In the genomic region with DNA sequence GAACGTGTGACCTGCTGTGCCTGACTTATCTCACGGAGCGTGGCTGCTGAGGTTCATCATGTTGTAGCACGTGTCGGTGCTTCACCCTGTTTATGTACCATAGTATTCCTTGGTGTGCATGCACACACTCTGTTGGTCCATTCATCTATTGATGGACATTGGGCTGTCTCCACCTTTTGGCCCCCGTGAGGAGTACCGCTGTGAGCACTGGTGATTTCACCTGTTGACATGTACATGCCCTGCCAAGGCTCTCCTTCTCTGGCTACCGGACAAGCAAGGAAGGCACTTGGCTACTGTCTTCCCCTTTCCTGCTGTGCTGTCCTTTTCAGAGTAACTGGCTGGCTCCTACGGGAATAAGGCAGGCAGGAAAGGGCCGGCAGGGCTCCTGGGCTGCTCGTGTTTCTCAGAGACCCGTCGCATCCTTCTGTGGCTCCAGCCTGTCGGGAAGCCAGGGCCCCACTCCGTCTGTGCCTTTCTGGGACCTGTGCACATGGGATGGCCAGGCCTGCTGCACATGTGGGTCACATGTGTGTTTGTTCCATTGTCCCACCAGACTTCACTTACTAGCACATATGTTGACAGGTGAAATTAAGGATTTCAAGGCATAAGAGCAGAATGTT, we compare ENCODE assay signal across 18 cellular contexts. TPM values are rescaled to one million over a fixed set of nuclear protein-coding genes. Genes with fewer than 3 reads are reported as not detected.
DNase-seq lines count a peak whose midpoint lies in the region; ATAC-seq, FAIRE-seq and TF ChIP-seq lines count a peak whose summit lies in the region.
"Had no signal": no experiment of that assay in that cellular context is flagged by ENCODE, and none has a peak within 500 bp of the region (broad histone marks: within the 10 kb centered on the region; RNA-seq: fewer than 3 reads in every experiment).

No MANE protein-coding gene starts in this region.

- H3K9ac ChIP-seq in IMR-90 (ENCODE audit: low read depth, low read length) (no peak overlapping the region), neural progenitor cell (no peak overlapping the region)
- H3K9ac ChIP-seq: BLaER1 treated with 17β-estradiol and CSF1 and Interleukin-3, amounts not matched to agents 10 nM and 100 nM had no signal

- no peak overlapping the region for H2BK20ac ChIP-seq in IMR-90 (ENCODE audit: low read depth, low read length)

- no peak overlapping the region for H3K4ac ChIP-seq in IMR-90 (ENCODE audit: low read depth, low read length)

- peak; percentile 35 for DNase-seq in CD14-positive monocyte (ENCODE audit: low spot score)
- no peak for DNase-seq in IMR-90
- DNase-seq in bronchial epithelial cell (ENCODE audit: low read depth), result peak; percentile 8
- DNase-seq in neural progenitor cell (ENCODE audit: low spot score), result no peak
- no peak for DNase-seq in epidermal melanocyte (ENCODE audit: insufficient read length, low spot score)
- no peak for DNase-seq in activated CD8-positive, alpha-beta T cell treated with anti-CD3 and anti-CD28 coated beads, Interleukin-2, amount 10 ng/mL, durations not matched to agents 7 days and 5 days
- no peak for DNase-seq in natural killer cell treated with Interleukin-12 subunit alpha and Interleukin-12 subunit beta and Interleukin-15 and Interleukin-18, amount 100 ng/mL, for 72 hours (ENCODE audit: low spot score)
- DNase-seq: DMS 273 treated with DMSO at 0.1 percent for 48 hours, KBM-7, NCI-H1436 treated with DMSO at 0.1 percent for 48 hours, NCI-H2081, NCI-H510A had no signal

- dilution Hi-C loops in IMR-90 (cut with HindIII; ENCODE audit: low sequenced_read_pairs, unreplicated experiment), result no loop called here

- H3K27me3 Mint-ChIP-seq in CD14-positive monocyte (ENCODE audit: low read depth in 3 of 3), result peaks cover 2 to 6% (median 2%) of the 10 kb centered on the region in 3 donors
- peaks cover 6% of the 10 kb centered on the region for H3K27me3 Mint-ChIP-seq in neural progenitor cell (ENCODE audit: insufficient read depth, low read depth)
- no peaks in the 10 kb centered on the region for H3K27me3 Mint-ChIP-seq in activated CD8-positive, alpha-beta T cell treated with anti-CD3 and anti-CD28 coated beads, Interleukin-2, amount 10 ng/mL, durations not matched to agents 7 days and 5 days (ENCODE audit: low read depth)
- H3K27me3 Mint-ChIP-seq in natural killer cell treated with Interleukin-12 subunit alpha and Interleukin-12 subunit beta and Interleukin-15 and Interleukin-18, amount 100 ng/mL, for 72 hours, result no peaks in the 10 kb centered on the region

- H2AK9ac ChIP-seq in IMR-90 (replicated peaks; ENCODE audit: low read depth, low read length, poor library complexity), result peak overlapping the region; percentile 28

- 70% methylated on average over 9 of the region's 15 CpGs; no CpG with 5 or more reads in 1 of the 2 experiments for WGBS in IMR-90 (ENCODE audit: extremely low coverage in 2 of 2, insufficient read length in 1 of 2), 2 experiments

- H3K4me1 Mint-ChIP-seq in CD14-positive monocyte, result no peaks in the 10 kb centered on the region
- H3K4me1 Mint-ChIP-seq in neural progenitor cell, result peaks cover 6% of the 10 kb centered on the region
- no peaks in the 10 kb centered on the region for H3K4me1 Mint-ChIP-seq in activated CD8-positive, alpha-beta T cell treated with anti-CD3 and anti-CD28 coated beads, Interleukin-2, amount 10 ng/mL, durations not matched to agents 7 days and 5 days (ENCODE audit: low read depth)
- peaks cover 0 to 2% of the 10 kb centered on the region in 2 donors for H3K4me1 Mint-ChIP-seq in natural killer cell treated with Interleukin-12 subunit alpha and Interleukin-12 subunit beta and Interleukin-15 and Interleukin-18, amount 100 ng/mL, for 72 hours (ENCODE audit: low read depth in 2 of 2)

- no peak overlapping the region for H3K56ac ChIP-seq in IMR-90 (ENCODE audit: extremely low read depth, insufficient read depth, low read length)

- no peaks in the 10 kb centered on the region for H3K36me3 Mint-ChIP-seq in CD14-positive monocyte
- H3K36me3 Mint-ChIP-seq in neural progenitor cell, result no peaks in the 10 kb centered on the region
- H3K36me3 Mint-ChIP-seq in activated CD8-positive, alpha-beta T cell treated with anti-CD3 and anti-CD28 coated beads, Interleukin-2, amount 10 ng/mL, durations not matched to agents 7 days and 5 days (ENCODE audit: low read depth), result no peaks in the 10 kb centered on the region
- H3K36me3 Mint-ChIP-seq in natural killer cell treated with Interleukin-12 subunit alpha and Interleukin-12 subunit beta and Interleukin-15 and Interleukin-18, amount 100 ng/mL, for 72 hours, result no peaks in the 10 kb centered on the region

- H3K79me2 ChIP-seq in neural progenitor cell (ENCODE audit: low read depth), result no peaks in the 10 kb centered on the region

- intact Hi-C loops in CD14-positive monocyte (cut with micrococcal nuclease) (no loop called here), IMR-90 (cut with micrococcal nuclease) (no loop called here)

- CTCF ChIA-PET in IMR-90 (lab: Yijun Ruan, JAX), result no interaction called here
- CTCF ChIA-PET in activated CD8-positive, alpha-beta T cell treated with anti-CD3 and anti-CD28 coated beads, Interleukin-2, amount 10 ng/mL, durations not matched to agents 7 days and 5 days (lab: Charles Lee), result no interaction called here

- TF ChIP-seq POLR2A in IMR-90 (IDR thresholded peaks at IDR 0.05; ENCODE audit: low read depth, low read length), result no peak

- H3K36me3 ChIP-seq in IMR-90 (ENCODE audit: control insufficient read depth, insufficient read depth, low read length) (no peaks in the 10 kb centered on the region), bronchial epithelial cell (ENCODE audit: control insufficient read depth, insufficient read depth, low read length) (no peaks in the 10 kb centered on the region), neural progenitor cell (no peaks in the 10 kb centered on the region)
- H3K36me3 ChIP-seq: BLaER1 treated with 17β-estradiol and CSF1 and Interleukin-3, amounts not matched to agents 10 nM and 100 nM had no signal

- no peak overlapping the region for H4K5ac ChIP-seq in IMR-90 (ENCODE audit: low read depth, low read length)

- H3K79me1 ChIP-seq in IMR-90 (ENCODE audit: low read depth in 1 of 2, low read length in 2 of 2), result no peaks in the 10 kb centered on the region

- TF ChIP-seq RAD21 in IMR-90 (IDR thresholded peaks at IDR 0.05; ENCODE audit: low read length), result no peak

- H3K18ac ChIP-seq in IMR-90 (ENCODE audit: low read depth, low read length), result no peak overlapping the region

- H3K9me3 ChIP-seq in IMR-90 (ENCODE audit: control insufficient read depth, insufficient read depth, low read length), result no peaks in the 10 kb centered on the region
- no peaks in the 10 kb centered on the region for H3K9me3 ChIP-seq in neural progenitor cell (ENCODE audit: low read depth)
- H3K9me3 ChIP-seq: BLaER1 treated with 17β-estradiol and CSF1 and Interleukin-3, amounts not matched to agents 10 nM and 100 nM had no signal

- no peak overlapping the region for H3K23ac ChIP-seq in IMR-90 (ENCODE audit: low read depth, low read length)

- peaks cover 19% of the 10 kb centered on the region for H3K27me3 ChIP-seq in IMR-90 (ENCODE audit: control insufficient read depth, insufficient read depth, low read length)
- peaks cover 1% of the 10 kb centered on the region for H3K27me3 ChIP-seq in bronchial epithelial cell (ENCODE audit: control insufficient read depth, insufficient read depth, low read length)
- H3K27me3 ChIP-seq in neural progenitor cell, result no peaks in the 10 kb centered on the region
- H3K27me3 ChIP-seq: BLaER1 treated with 17β-estradiol and CSF1 and Interleukin-3, amounts not matched to agents 10 nM and 100 nM had no signal

- H3K9me1 ChIP-seq in IMR-90 (ENCODE audit: insufficient read depth, low read length), result no peaks in the 10 kb centered on the region; the same call in 1 of the 2 replicates

- POLR2A ChIA-PET in IMR-90 (lab: Charles Lee; ENCODE audit: unreplicated experiment), result no interaction called here
- POLR2A ChIA-PET in activated CD8-positive, alpha-beta T cell treated with anti-CD3 and anti-CD28 coated beads, Interleukin-2, amount 10 ng/mL, durations not matched to agents 7 days and 5 days (lab: Charles Lee), result no interaction called here

- H4K20me1 ChIP-seq in IMR-90 (ENCODE audit: insufficient read depth, low read length), result no peaks in the 10 kb centered on the region
- H4K20me1 ChIP-seq in neural progenitor cell (ENCODE audit: low read depth), result no peaks in the 10 kb centered on the region
- H4K20me1 ChIP-seq: BLaER1 treated with 17β-estradiol and CSF1 and Interleukin-3, amounts not matched to agents 10 nM and 100 nM had no signal

- TF ChIP-seq CTCF in CD14-positive monocyte (IDR thresholded peaks at IDR 0.05), result no peak
- TF ChIP-seq CTCF in IMR-90 (conservative IDR thresholded peaks at IDR 0.05; ENCODE audit: low read depth, low read length), result no peak
- TF ChIP-seq CTCF in bronchial epithelial cell (IDR thresholded peaks at IDR 0.05; ENCODE audit: insufficient read depth, low read length, severe bottlenecking), result no peak
- no peak for TF ChIP-seq CTCF in neural progenitor cell (IDR thresholded peaks at IDR 0.05)

- in situ Hi-C loops in IMR-90 (cut with MboI; ENCODE audit: low sequenced_read_pairs), result no loop called here

- peak overlapping the region; percentile 21 for H2AFZ ChIP-seq in IMR-90 (replicated peaks; ENCODE audit: low read length, poor library complexity)
- no peak overlapping the region for H2AFZ ChIP-seq in neural progenitor cell (replicated peaks)

- H3K27ac Mint-ChIP-seq in CD14-positive monocyte (peak overlapping the region in 1 of 7 donors; percentile 58), neural progenitor cell (peak overlapping the region; percentile 59)
- H3K27ac Mint-ChIP-seq in activated CD8-positive, alpha-beta T cell treated with anti-CD3 and anti-CD28 coated beads, Interleukin-2, amount 10 ng/mL, durations not matched to agents 7 days and 5 days, result no peak overlapping the region
- peak overlapping the region in 1 of 2 donors; percentile 31 for H3K27ac Mint-ChIP-seq in natural killer cell treated with Interleukin-12 subunit alpha and Interleukin-12 subunit beta and Interleukin-15 and Interleukin-18, amount 100 ng/mL, for 72 hours

- H3K14ac ChIP-seq in IMR-90 (replicated peaks; ENCODE audit: low read depth, low read length), result no peak overlapping the region

- H2AK5ac ChIP-seq in IMR-90 (ENCODE audit: low read depth, low read length), result no peak overlapping the region

- H2BK15ac ChIP-seq in IMR-90 (ENCODE audit: low read depth, low read length), result no peak overlapping the region

- no peak overlapping the region for H4K91ac ChIP-seq in IMR-90 (ENCODE audit: insufficient read depth, low read depth, low read length)

- no peaks in the 10 kb centered on the region for H3F3A ChIP-seq in neural progenitor cell (ENCODE audit: low read depth)

- FAIRE-seq in bronchial epithelial cell (lab: Jason Lieb, UNC), result no peak
- FAIRE-seq: A204.1 had no signal

- no peaks in the 10 kb centered on the region for H3K4me1 ChIP-seq in IMR-90 (ENCODE audit: control insufficient read depth, insufficient read depth, low read length)
- peaks cover under 1% of the 10 kb centered on the region for H3K4me1 ChIP-seq in neural progenitor cell

- H3K4me3 Mint-ChIP-seq in CD14-positive monocyte, result no peak overlapping the region
- H3K4me3 Mint-ChIP-seq in neural progenitor cell, result no peak overlapping the region
- H3K4me3 Mint-ChIP-seq in activated CD8-positive, alpha-beta T cell treated with anti-CD3 and anti-CD28 coated beads, Interleukin-2, amount 10 ng/mL, durations not matched to agents 7 days and 5 days, result no peak overlapping the region
- no peak overlapping the region for H3K4me3 Mint-ChIP-seq in natural killer cell treated with Interleukin-12 subunit alpha and Interleukin-12 subunit beta and Interleukin-15 and Interleukin-18, amount 100 ng/mL, for 72 hours

- BruUV-seq in IMR-90 (replicated peaks; lab: Mats Ljungman, UMichigan), result no TSS peak

- H3K9me3 Mint-ChIP-seq in CD14-positive monocyte (no peaks in the 10 kb centered on the region), neural progenitor cell (no peaks in the 10 kb centered on the region)
- no peaks in the 10 kb centered on the region for H3K9me3 Mint-ChIP-seq in activated CD8-positive, alpha-beta T cell treated with anti-CD3 and anti-CD28 coated beads, Interleukin-2, amount 10 ng/mL, durations not matched to agents 7 days and 5 days (ENCODE audit: insufficient read depth)
- H3K9me3 Mint-ChIP-seq in natural killer cell treated with Interleukin-12 subunit alpha and Interleukin-12 subunit beta and Interleukin-15 and Interleukin-18, amount 100 ng/mL, for 72 hours, result no peaks in the 10 kb centered on the region

- no peak overlapping the region for H2BK120ac ChIP-seq in IMR-90 (ENCODE audit: low read depth, low read length)

- H2BK5ac ChIP-seq in IMR-90 (ENCODE audit: low read depth, low read length, poor library complexity, severe bottlenecking), result no peak overlapping the region

- H3K4me3 ChIP-seq in IMR-90 (ENCODE audit: insufficient read depth, low read depth, low read length) (no peak overlapping the region), bronchial epithelial cell (ENCODE audit: low read depth, low read length) (no peak overlapping the region), neural progenitor cell (no peak overlapping the region)
- H3K4me3 ChIP-seq: BLaER1 treated with 17β-estradiol and CSF1 and Interleukin-3, amounts not matched to agents 10 nM and 100 nM had no signal

- ATAC-seq in IMR-90 (ENCODE audit: low read depth), result no peak
- no peak for ATAC-seq in HG02642 (IDR thresholded peaks at IDR 0.05; ENCODE audit: poor library complexity, unreplicated experiment)
- ATAC-seq in activated CD8-positive, alpha-beta T cell treated with anti-CD3 and anti-CD28 coated beads, Interleukin-2, amount 10 ng/mL, durations not matched to agents 7 days and 5 days, result no peak
- no peak for ATAC-seq in natural killer cell treated with Interleukin-12 subunit alpha and Interleukin-12 subunit beta and Interleukin-15 and Interleukin-18, amount 100 ng/mL, for 72 hours
- ATAC-seq: Right ventricle myocardium inferior had no signal

- H4K8ac ChIP-seq in IMR-90 (ENCODE audit: low read depth in 2 of 2, low read length in 2 of 2), result no peak overlapping the region

- H3K27ac ChIP-seq in IMR-90 (ENCODE audit: insufficient read depth, low read length) (no peak overlapping the region), neural progenitor cell (no peak overlapping the region)
- H3K27ac ChIP-seq: BLaER1 treated with 17β-estradiol and CSF1 and Interleukin-3, amounts not matched to agents 10 nM and 100 nM had no signal

- H3K4me2 ChIP-seq in IMR-90 (ENCODE audit: low read depth, low read length) (no peak overlapping the region), neural progenitor cell (no peak overlapping the region)
- H3K4me2 ChIP-seq: BLaER1 treated with 17β-estradiol and CSF1 and Interleukin-3, amounts not matched to agents 10 nM and 100 nM had no signal

RNA-seq across cellular contexts. Expression of a gene that starts 17.8 kb away (rescaled TPM):
- polyA plus RNA-seq in CD14-positive monocyte (10 to 100 TPM; 32.7 to 38.4 TPM), IMR-90 (2012; rRNA removed) (62.0 and 71.6 TPM in 2 replicates)
- total RNA-seq in IMR-90 (2012; rRNA removed) (56.7 and 77.6 TPM in 2 replicates), bronchial epithelial cell (78.7 and 90.3 TPM in 2 replicates), neural progenitor cell (ENCODE audit: low replicate concordance) (32.2 and 63.7 TPM in 2 replicates)
- polyA plus RNA-seq in IMR-90 (2012; cell fraction: cytosol; rRNA removed), result 29.7 and 46.8 TPM in 2 replicates
- polyA plus RNA-seq in IMR-90 (2012; cell fraction: nucleus; rRNA removed; ENCODE audit: low replicate concordance), result 53.8 and 112 TPM in 2 replicates
- total RNA-seq in activated CD8-positive, alpha-beta T cell treated with anti-CD3 and anti-CD28 coated beads, Interleukin-2, amount 10 ng/mL, durations not matched to agents 7 days and 5 days, result 100 to 1,000 TPM; 133 to 137 TPM
- 100 to 1,000 TPM; 123 to 211 TPM for total RNA-seq in natural killer cell treated with Interleukin-12 subunit alpha and Interleukin-12 subunit beta and Interleukin-15 and Interleukin-18, amount 100 ng/mL, for 72 hours

RNA-seq across cellular contexts. Expression of a gene that starts 28.3 kb away (rescaled TPM):
- polyA plus RNA-seq in CD14-positive monocyte (not detected), IMR-90 (2012; rRNA removed) (not detected in 2 replicates)
- total RNA-seq in IMR-90 (2012; rRNA removed) (not detected in 2 replicates), bronchial epithelial cell (not detected in 2 replicates), neural progenitor cell (ENCODE audit: low replicate concordance) (not detected in 2 replicates)
- polyA plus RNA-seq in IMR-90 (2012; cell fraction: cytosol; rRNA removed), result not detected in 2 replicates
- not detected in 2 replicates for polyA plus RNA-seq in IMR-90 (2012; cell fraction: nucleus; rRNA removed; ENCODE audit: low replicate concordance)
- total RNA-seq in activated CD8-positive, alpha-beta T cell treated with anti-CD3 and anti-CD28 coated beads, Interleukin-2, amount 10 ng/mL, durations not matched to agents 7 days and 5 days, result not detected
- not detected for total RNA-seq in natural killer cell treated with Interleukin-12 subunit alpha and Interleukin-12 subunit beta and Interleukin-15 and Interleukin-18, amount 100 ng/mL, for 72 hours
- total RNA-seq: Daoy, H4 had no signal

RNA-seq across cellular contexts. Expression of a gene that starts 40.5 kb away (rescaled TPM):
- not detected for polyA plus RNA-seq in CD14-positive monocyte
- total RNA-seq in IMR-90 (2012; rRNA removed), result 0.54 and 0.56 TPM in 2 replicates
- polyA plus RNA-seq in IMR-90 (2012; rRNA removed), result 2.2 and 2.3 TPM in 2 replicates
- polyA plus RNA-seq in IMR-90 (2012; cell fraction: cytosol; rRNA removed), result 1.9 and 2.2 TPM in 2 replicates
- polyA plus RNA-seq in IMR-90 (2012; cell fraction: nucleus; rRNA removed; ENCODE audit: low replicate concordance), result 3.3 and 4.4 TPM in 2 replicates
- total RNA-seq in bronchial epithelial cell, result under 0.01 and 0.13 TPM in 2 replicates
- 0.39 and 1.5 TPM in 2 replicates for total RNA-seq in neural progenitor cell (ENCODE audit: low replicate concordance)
- under 1 TPM; 0.05 to 0.16 TPM for total RNA-seq in activated CD8-positive, alpha-beta T cell treated with anti-CD3 and anti-CD28 coated beads, Interleukin-2, amount 10 ng/mL, durations not matched to agents 7 days and 5 days
- 1 to 10 TPM; 1.1 to 1.9 TPM for total RNA-seq in natural killer cell treated with Interleukin-12 subunit alpha and Interleukin-12 subunit beta and Interleukin-15 and Interleukin-18, amount 100 ng/mL, for 72 hours

Comparison
In these comparisons a context has a peak if more than half of its experiments do, and no peak if none do; other contexts are left out.
1. DNase-seq: peak in CD14-positive monocyte (single experiment) and bronchial epithelial cell (single experiment); none in IMR-90 (single experiment), neural progenitor cell (single experiment), epidermal melanocyte (single experiment), activated CD8-positive, alpha-beta T cell treated with anti-CD3 and anti-CD28 coated beads, Interleukin-2, amount 10 ng/mL, durations not matched to agents 7 days and 5 days (single experiment) and natural killer cell treated with Interleukin-12 subunit alpha and Interleukin-12 subunit beta and Interleukin-15 and Interleukin-18, amount 100 ng/mL, for 72 hours (single experiment).